1 cellular context compared by ENCODE assay signal in the genomic region with DNA sequence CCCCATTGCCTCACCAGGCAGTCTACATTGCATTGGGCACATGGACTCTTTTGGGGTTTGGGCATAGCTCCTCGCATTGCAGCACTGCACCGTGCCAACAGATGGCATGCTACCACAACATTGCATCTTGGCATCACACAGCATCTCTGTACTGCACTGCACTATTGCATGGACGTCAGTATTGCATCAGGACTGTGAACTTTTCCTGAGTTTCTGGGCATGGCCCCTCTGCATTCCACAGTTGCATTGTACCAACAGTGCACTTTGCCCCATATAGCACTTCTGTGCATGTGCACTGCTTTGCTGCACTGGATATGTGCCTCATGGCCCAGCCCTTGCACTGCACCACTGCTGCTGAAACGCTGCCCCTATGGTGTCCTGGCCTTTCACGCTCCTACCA.
A peak's percentile ranks its signal among the peaks of the same experiment; 100 is the strongest.
TF ChIP-seq lines count a peak whose summit lies in the region.

No MANE protein-coding gene starts in this region.

TF ChIP-seq in HepG2, 621 proteins besides CTCF, POLR2A, EP300 and RAD21 (continued from another document and continues in another):
- TF ChIP-seq, protein P1, sequence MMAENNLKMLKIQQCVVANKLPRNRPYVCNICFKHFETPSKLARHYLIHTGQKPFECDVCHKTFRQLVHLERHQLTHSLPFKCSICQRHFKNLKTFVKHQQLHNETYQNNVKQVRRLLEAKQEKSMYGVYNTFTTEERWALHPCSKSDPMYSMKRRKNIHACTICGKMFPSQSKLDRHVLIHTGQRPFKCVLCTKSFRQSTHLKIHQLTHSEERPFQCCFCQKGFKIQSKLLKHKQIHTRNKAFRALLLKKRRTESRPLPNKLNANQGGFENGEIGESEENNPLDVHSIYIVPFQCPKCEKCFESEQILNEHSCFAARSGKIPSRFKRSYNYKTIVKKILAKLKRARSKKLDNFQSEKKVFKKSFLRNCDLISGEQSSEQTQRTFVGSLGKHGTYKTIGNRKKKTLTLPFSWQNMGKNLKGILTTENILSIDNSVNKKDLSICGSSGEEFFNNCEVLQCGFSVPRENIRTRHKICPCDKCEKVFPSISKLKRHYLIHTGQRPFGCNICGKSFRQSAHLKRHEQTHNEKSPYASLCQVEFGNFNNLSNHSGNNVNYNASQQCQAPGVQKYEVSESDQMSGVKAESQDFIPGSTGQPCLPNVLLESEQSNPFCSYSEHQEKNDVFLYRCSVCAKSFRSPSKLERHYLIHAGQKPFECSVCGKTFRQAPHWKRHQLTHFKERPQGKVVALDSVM (CRISPR knock-in tag; IDR thresholded peaks at IDR 0.05): no peak
- TF ChIP-seq CCAR2 (optimal IDR thresholded peaks at IDR 0.05; ENCODE audit: low read depth, low read length) (no peak), CEBPG (CRISPR knock-in tag; IDR thresholded peaks at IDR 0.05) (peak; percentile 81), KLF13 (CRISPR knock-in tag; IDR thresholded peaks at IDR 0.05) (no peak), ATF4 (CRISPR knock-in tag; IDR thresholded peaks at IDR 0.05) (peak in 1 of 2 experiments; percentile 81; a peak in 2 of 4 replicates), MXD4 (CRISPR knock-in tag; IDR thresholded peaks at IDR 0.05) (no peak), RFX3 (CRISPR knock-in tag; IDR thresholded peaks at IDR 0.05) (no peak), RFX1 (IDR thresholded peaks at IDR 0.05) (no peak), ZNF407 (CRISPR knock-in tag; IDR thresholded peaks at IDR 0.05; ENCODE audit: not compliant biosample characterization) (no peak), ZNF615 (CRISPR knock-in tag; IDR thresholded peaks at IDR 0.05; ENCODE audit: borderline replicate concordance) (no peak), FOXO4 (CRISPR knock-in tag; conservative IDR thresholded peaks at IDR 0.05) (0 out of 2 replicates have a peak, but pooled peaks have one; percentile 10), ZFP82 (CRISPR knock-in tag; IDR thresholded peaks at IDR 0.05; ENCODE audit: borderline replicate concordance) (no peak), TEAD3 (CRISPR knock-in tag; optimal IDR thresholded peaks at IDR 0.05; ENCODE audit: borderline replicate concordance) (peak; percentile 42), ZNF605 (CRISPR knock-in tag; IDR thresholded peaks at IDR 0.05) (no peak), HNF4A (CRISPR knock-in tag; IDR thresholded peaks at IDR 0.05) (peak; percentile 80), STAG1 (CRISPR knock-in tag; IDR thresholded peaks at IDR 0.05) (peak; percentile 40; the same call in 1 of the 2 replicates), ZBTB3 (CRISPR knock-in tag; IDR thresholded peaks at IDR 0.05; ENCODE audit: borderline replicate concordance, low read depth) (0 out of 2 replicates have a peak, but pooled peaks have one; percentile 81), MTERF4 (CRISPR knock-in tag; IDR thresholded peaks at IDR 0.05) (no peak), MXD1 (CRISPR knock-in tag; IDR thresholded peaks at IDR 0.05) (no peak), LRRFIP1 (CRISPR knock-in tag; conservative IDR thresholded peaks at IDR 0.05) (no peak), KAT7 (CRISPR knock-in tag; IDR thresholded peaks at IDR 0.05; ENCODE audit: borderline replicate concordance) (no peak), ZBTB1 (CRISPR knock-in tag; IDR thresholded peaks at IDR 0.05; ENCODE audit: borderline replicate concordance) (no peak), ZNF224 (CRISPR knock-in tag; IDR thresholded peaks at IDR 0.05) (no peak), HDAC6 (IDR thresholded peaks at IDR 0.05; ENCODE audit: low read depth, low read length) (no peak), CEBPB (IDR thresholded peaks at IDR 0.05; ENCODE audit: borderline replicate concordance, low read depth, low read length) (peak; percentile 69; the same call in 1 of the 2 replicates), ETV6 (CRISPR knock-in tag; conservative IDR thresholded peaks at IDR 0.05) (no peak), LCORL (IDR thresholded peaks at IDR 0.05) (no peak), LCORL (CRISPR knock-in tag; IDR thresholded peaks at IDR 0.05) (no peak), ZMYM2 (CRISPR knock-in tag; IDR thresholded peaks at IDR 0.05) (no peak), HOXA3 (CRISPR knock-in tag; IDR thresholded peaks at IDR 0.05) (peak; percentile 45; the same call in 1 of the 2 replicates), ZNF768 (CRISPR knock-in tag; IDR thresholded peaks at IDR 0.05) (peak; percentile 25; the same call in 1 of the 2 replicates), RELA (CRISPR knock-in tag; IDR thresholded peaks at IDR 0.05) (no peak), RXRB (CRISPR knock-in tag; IDR thresholded peaks at IDR 0.05; ENCODE audit: borderline replicate concordance) (0 out of 2 replicates have a peak, but pooled peaks have one; percentile 20), ZNF841 (CRISPR knock-in tag; IDR thresholded peaks at IDR 0.05; ENCODE audit: borderline replicate concordance) (no peak), KDM1A (CRISPR knock-in tag; IDR thresholded peaks at IDR 0.05) (no peak), SRSF9 (IDR thresholded peaks at IDR 0.05; ENCODE audit: borderline replicate concordance, insufficient read depth, low read depth, low read length, poor library complexity, severe bottlenecking) (no peak), ARNT (IDR thresholded peaks at IDR 0.05) (no peak)
- TF ChIP-seq, protein P2, sequence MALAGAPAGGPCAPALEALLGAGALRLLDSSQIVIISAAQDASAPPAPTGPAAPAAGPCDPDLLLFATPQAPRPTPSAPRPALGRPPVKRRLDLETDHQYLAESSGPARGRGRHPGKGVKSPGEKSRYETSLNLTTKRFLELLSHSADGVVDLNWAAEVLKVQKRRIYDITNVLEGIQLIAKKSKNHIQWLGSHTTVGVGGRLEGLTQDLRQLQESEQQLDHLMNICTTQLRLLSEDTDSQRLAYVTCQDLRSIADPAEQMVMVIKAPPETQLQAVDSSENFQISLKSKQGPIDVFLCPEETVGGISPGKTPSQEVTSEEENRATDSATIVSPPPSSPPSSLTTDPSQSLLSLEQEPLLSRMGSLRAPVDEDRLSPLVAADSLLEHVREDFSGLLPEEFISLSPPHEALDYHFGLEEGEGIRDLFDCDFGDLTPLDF (CRISPR knock-in tag; IDR thresholded peaks at IDR 0.05): no peak
- TF ChIP-seq, protein P3, sequence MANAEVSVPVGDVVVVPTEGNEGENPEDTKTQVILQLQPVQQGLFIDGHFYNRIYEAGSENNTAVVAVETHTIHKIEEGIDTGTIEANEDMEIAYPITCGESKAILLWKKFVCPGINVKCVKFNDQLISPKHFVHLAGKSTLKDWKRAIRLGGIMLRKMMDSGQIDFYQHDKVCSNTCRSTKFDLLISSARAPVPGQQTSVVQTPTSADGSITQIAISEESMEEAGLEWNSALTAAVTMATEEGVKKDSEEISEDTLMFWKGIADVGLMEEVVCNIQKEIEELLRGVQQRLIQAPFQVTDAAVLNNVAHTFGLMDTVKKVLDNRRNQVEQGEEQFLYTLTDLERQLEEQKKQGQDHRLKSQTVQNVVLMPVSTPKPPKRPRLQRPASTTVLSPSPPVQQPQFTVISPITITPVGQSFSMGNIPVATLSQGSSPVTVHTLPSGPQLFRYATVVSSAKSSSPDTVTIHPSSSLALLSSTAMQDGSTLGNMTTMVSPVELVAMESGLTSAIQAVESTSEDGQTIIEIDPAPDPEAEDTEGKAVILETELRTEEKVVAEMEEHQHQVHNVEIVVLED (CRISPR knock-in tag; IDR thresholded peaks at IDR 0.05; ENCODE audit: borderline replicate concordance): no peak
